In genomic region chr9:136400038-136400834, GRCh38 we compare ENCODE assay signal across 1 cellular context.
TF ChIP-seq lines count a peak whose summit lies in the region.

Gene SNAPC4 (minus strand): TSS chr9:136400170. CDS start chr9:136398428, 1,742 bp downstream.

TF ChIP-seq in HepG2, 621 proteins besides CTCF, POLR2A, EP300 and RAD21 (continued from another document and continues in another):
- TF ChIP-seq ZBTB10 (CRISPR knock-in tag; IDR thresholded peaks at IDR 0.05; ENCODE audit: borderline replicate concordance) (no peak), REL (CRISPR knock-in tag; conservative IDR thresholded peaks at IDR 0.05) (peak; percentile 89; the same call in 1 of the 2 replicates), HNRNPUL1 (IDR thresholded peaks at IDR 0.05; ENCODE audit: low read depth, low read length) (no peak), ZNF597 (CRISPR knock-in tag; IDR thresholded peaks at IDR 0.05) (peak; percentile 84; the same call in 1 of the 2 replicates), GATAD2A (CRISPR knock-in tag; IDR thresholded peaks at IDR 0.05) (no peak), ZNF878 (CRISPR knock-in tag; IDR thresholded peaks at IDR 0.05) (no peak), ARNTL (CRISPR knock-in tag; IDR thresholded peaks at IDR 0.05) (no peak), TAF1 (CRISPR knock-in tag; IDR thresholded peaks at IDR 0.05) (peak; percentile 82), ZNF660 (CRISPR knock-in tag; IDR thresholded peaks at IDR 0.05; ENCODE audit: borderline replicate concordance, low read depth) (no peak), FOSL2 (CRISPR knock-in tag; IDR thresholded peaks at IDR 0.05) (no peak; the same call in 1 of the 2 replicates), ZFX (CRISPR knock-in tag; IDR thresholded peaks at IDR 0.05; ENCODE audit: low read depth) (peak; percentile 69), ZNF775 (CRISPR knock-in tag; IDR thresholded peaks at IDR 0.05; ENCODE audit: borderline replicate concordance) (no peak; the same call in 1 of the 2 replicates), HNRNPK (IDR thresholded peaks at IDR 0.05; ENCODE audit: low read depth, low read length, poor library complexity, severe bottlenecking) (peak; percentile 14), SAP130 (CRISPR knock-in tag; IDR thresholded peaks at IDR 0.05; ENCODE audit: low read depth) (peak; percentile 91), TEF (CRISPR knock-in tag; IDR thresholded peaks at IDR 0.05) (no peak), ZNF530 (CRISPR knock-in tag; IDR thresholded peaks at IDR 0.05; ENCODE audit: low read depth) (no peak), TOPORS (CRISPR knock-in tag; IDR thresholded peaks at IDR 0.05) (peak; percentile 79; the same call in 1 of the 2 replicates), PRPF4 (IDR thresholded peaks at IDR 0.05; ENCODE audit: low read depth, low read length, poor library complexity, severe bottlenecking) (no peak), ZNF354B (CRISPR knock-in tag; IDR thresholded peaks at IDR 0.05) (peak; percentile 47; the same call in 1 of the 2 replicates), ZSCAN12 (CRISPR knock-in tag; IDR thresholded peaks at IDR 0.05) (no peak), IRF1 (CRISPR knock-in tag; IDR thresholded peaks at IDR 0.05; ENCODE audit: low read depth) (no peak), ZBTB46 (CRISPR knock-in tag; IDR thresholded peaks at IDR 0.05; ENCODE audit: borderline replicate concordance) (no peak), ZNF160 (CRISPR knock-in tag; IDR thresholded peaks at IDR 0.05) (peak; percentile 68; the same call in 1 of the 2 replicates), RARG (CRISPR knock-in tag; IDR thresholded peaks at IDR 0.05; ENCODE audit: low read depth) (no peak), ZNF256 (CRISPR knock-in tag; conservative IDR thresholded peaks at IDR 0.05) (no peak), GZF1 (CRISPR knock-in tag; IDR thresholded peaks at IDR 0.05) (no peak), ZNF264 (CRISPR knock-in tag; IDR thresholded peaks at IDR 0.05) (no peak), GABPA (IDR thresholded peaks at IDR 0.05; ENCODE audit: low read depth, low read length) (peak; percentile 98), GABPA (CRISPR knock-in tag; IDR thresholded peaks at IDR 0.05; ENCODE audit: low read depth) (peak; percentile 85), ZSCAN20 (CRISPR knock-in tag; IDR thresholded peaks at IDR 0.05; ENCODE audit: borderline replicate concordance) (peak; percentile 46; the same call in 1 of the 2 replicates), ZFP37 (CRISPR knock-in tag; IDR thresholded peaks at IDR 0.05; ENCODE audit: borderline replicate concordance) (no peak), ZNF546 (CRISPR knock-in tag; conservative IDR thresholded peaks at IDR 0.05) (no peak), ZNF710 (CRISPR knock-in tag; IDR thresholded peaks at IDR 0.05; ENCODE audit: borderline replicate concordance) (0 out of 2 replicates have a peak, but pooled peaks have one; percentile 36), CREB3 (CRISPR knock-in tag; IDR thresholded peaks at IDR 0.05) (no peak), HDAC1 (CRISPR knock-in tag; IDR thresholded peaks at IDR 0.05) (peak; percentile 93), ZNF644 (CRISPR knock-in tag; IDR thresholded peaks at IDR 0.05; ENCODE audit: low read depth) (no peak), ZNF609 (CRISPR knock-in tag; IDR thresholded peaks at IDR 0.05; ENCODE audit: borderline replicate concordance) (no peak), ZBTB1 (CRISPR knock-in tag; IDR thresholded peaks at IDR 0.05; ENCODE audit: borderline replicate concordance) (no peak), PLSCR1 (CRISPR knock-in tag; IDR thresholded peaks at IDR 0.05; ENCODE audit: borderline replicate concordance) (no peak), HBP1 (CRISPR knock-in tag; IDR thresholded peaks at IDR 0.05; ENCODE audit: low read depth) (no peak), CREM (IDR thresholded peaks at IDR 0.05) (no peak), CREM (CRISPR knock-in tag; IDR thresholded peaks at IDR 0.05) (no peak), ARID3A (IDR thresholded peaks at IDR 0.05; ENCODE audit: low read depth, low read length) (no peak), ZNF205 (CRISPR knock-in tag; IDR thresholded peaks at IDR 0.05) (no peak), ZNF605 (CRISPR knock-in tag; IDR thresholded peaks at IDR 0.05) (no peak)
